In the genomic region with DNA sequence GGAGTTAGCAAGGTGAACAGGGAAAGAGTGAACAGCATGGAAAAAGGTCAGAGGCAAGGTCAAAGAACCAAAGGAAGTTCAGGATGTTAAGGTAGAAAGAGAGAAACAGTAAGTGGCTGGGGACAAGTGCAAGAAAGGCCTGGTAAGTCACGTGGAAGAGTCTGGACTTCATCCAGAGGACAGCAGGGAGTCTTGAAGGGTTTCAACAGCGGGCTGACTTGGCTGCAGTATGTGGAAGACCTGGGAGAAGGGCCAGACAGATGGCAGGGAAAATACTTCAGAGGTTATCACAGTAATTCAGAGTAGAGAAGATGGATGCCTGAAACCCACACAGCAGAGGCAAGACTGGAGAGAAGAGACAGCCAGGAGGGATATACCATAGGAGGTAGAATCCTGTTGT, we compare ENCODE assay signal across 2 cellular contexts.
TF ChIP-seq lines count a peak whose summit lies in the region.

No MANE protein-coding gene starts in this region.

TF ChIP-seq in SK-N-SH treated with all-trans-retinoic acid at 6 μM for 48 hours, 23 proteins besides CTCF, POLR2A, EP300 and RAD21 (continued from another document):
- TF ChIP-seq, protein P1, sequence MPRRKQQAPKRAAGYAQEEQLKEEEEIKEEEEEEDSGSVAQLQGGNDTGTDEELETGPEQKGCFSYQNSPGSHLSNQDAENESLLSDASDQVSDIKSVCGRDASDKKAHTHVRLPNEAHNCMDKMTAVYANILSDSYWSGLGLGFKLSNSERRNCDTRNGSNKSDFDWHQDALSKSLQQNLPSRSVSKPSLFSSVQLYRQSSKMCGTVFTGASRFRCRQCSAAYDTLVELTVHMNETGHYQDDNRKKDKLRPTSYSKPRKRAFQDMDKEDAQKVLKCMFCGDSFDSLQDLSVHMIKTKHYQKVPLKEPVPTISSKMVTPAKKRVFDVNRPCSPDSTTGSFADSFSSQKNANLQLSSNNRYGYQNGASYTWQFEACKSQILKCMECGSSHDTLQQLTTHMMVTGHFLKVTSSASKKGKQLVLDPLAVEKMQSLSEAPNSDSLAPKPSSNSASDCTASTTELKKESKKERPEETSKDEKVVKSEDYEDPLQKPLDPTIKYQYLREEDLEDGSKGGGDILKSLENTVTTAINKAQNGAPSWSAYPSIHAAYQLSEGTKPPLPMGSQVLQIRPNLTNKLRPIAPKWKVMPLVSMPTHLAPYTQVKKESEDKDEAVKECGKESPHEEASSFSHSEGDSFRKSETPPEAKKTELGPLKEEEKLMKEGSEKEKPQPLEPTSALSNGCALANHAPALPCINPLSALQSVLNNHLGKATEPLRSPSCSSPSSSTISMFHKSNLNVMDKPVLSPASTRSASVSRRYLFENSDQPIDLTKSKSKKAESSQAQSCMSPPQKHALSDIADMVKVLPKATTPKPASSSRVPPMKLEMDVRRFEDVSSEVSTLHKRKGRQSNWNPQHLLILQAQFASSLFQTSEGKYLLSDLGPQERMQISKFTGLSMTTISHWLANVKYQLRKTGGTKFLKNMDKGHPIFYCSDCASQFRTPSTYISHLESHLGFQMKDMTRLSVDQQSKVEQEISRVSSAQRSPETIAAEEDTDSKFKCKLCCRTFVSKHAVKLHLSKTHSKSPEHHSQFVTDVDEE (CRISPR knock-in tag; IDR thresholded peaks at IDR 0.05), result no peak
- TF ChIP-seq, protein P2, sequence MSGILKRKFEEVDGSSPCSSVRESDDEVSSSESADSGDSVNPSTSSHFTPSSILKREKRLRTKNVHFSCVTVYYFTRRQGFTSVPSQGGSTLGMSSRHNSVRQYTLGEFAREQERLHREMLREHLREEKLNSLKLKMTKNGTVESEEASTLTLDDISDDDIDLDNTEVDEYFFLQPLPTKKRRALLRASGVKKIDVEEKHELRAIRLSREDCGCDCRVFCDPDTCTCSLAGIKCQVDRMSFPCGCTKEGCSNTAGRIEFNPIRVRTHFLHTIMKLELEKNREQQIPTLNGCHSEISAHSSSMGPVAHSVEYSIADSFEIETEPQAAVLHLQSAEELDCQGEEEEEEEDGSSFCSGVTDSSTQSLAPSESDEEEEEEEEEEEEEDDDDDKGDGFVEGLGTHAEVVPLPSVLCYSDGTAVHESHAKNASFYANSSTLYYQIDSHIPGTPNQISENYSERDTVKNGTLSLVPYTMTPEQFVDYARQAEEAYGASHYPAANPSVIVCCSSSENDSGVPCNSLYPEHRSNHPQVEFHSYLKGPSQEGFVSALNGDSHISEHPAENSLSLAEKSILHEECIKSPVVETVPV (CRISPR knock-in tag; IDR thresholded peaks at IDR 0.05), result no peak
- no peak for TF ChIP-seq ESRRG (CRISPR knock-in tag; IDR thresholded peaks at IDR 0.05)
- TF ChIP-seq ZNF565 (CRISPR knock-in tag; conservative IDR thresholded peaks at IDR 0.05; ENCODE audit: low read depth), result no peak
- TF ChIP-seq, protein P3, sequence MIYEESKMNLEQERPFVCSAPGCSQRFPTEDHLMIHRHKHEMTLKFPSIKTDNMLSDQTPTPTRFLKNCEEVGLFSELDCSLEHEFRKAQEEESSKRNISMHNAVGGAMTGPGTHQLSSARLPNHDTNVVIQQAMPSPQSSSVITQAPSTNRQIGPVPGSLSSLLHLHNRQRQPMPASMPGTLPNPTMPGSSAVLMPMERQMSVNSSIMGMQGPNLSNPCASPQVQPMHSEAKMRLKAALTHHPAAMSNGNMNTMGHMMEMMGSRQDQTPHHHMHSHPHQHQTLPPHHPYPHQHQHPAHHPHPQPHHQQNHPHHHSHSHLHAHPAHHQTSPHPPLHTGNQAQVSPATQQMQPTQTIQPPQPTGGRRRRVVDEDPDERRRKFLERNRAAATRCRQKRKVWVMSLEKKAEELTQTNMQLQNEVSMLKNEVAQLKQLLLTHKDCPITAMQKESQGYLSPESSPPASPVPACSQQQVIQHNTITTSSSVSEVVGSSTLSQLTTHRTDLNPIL (CRISPR knock-in tag; IDR thresholded peaks at IDR 0.05; ENCODE audit: low read depth), result no peak
- no peak for TF ChIP-seq PPARA (CRISPR knock-in tag; IDR thresholded peaks at IDR 0.05; ENCODE audit: borderline replicate concordance)

TF ChIP-seq in SK-N-SH, 30 proteins besides CTCF, POLR2A, EP300 and RAD21 (continued from another document):
- TF ChIP-seq, protein P4, sequence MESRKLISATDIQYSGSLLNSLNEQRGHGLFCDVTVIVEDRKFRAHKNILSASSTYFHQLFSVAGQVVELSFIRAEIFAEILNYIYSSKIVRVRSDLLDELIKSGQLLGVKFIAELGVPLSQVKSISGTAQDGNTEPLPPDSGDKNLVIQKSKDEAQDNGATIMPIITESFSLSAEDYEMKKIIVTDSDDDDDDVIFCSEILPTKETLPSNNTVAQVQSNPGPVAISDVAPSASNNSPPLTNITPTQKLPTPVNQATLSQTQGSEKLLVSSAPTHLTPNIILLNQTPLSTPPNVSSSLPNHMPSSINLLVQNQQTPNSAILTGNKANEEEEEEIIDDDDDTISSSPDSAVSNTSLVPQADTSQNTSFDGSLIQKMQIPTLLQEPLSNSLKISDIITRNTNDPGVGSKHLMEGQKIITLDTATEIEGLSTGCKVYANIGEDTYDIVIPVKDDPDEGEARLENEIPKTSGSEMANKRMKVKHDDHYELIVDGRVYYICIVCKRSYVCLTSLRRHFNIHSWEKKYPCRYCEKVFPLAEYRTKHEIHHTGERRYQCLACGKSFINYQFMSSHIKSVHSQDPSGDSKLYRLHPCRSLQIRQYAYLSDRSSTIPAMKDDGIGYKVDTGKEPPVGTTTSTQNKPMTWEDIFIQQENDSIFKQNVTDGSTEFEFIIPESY (IDR thresholded peaks at IDR 0.05; ENCODE audit: borderline replicate concordance, low read depth), result no peak
- no peak for TF ChIP-seq ELF1 (IDR thresholded peaks at IDR 0.05)
- no peak for TF ChIP-seq EZH2phosphoT487 (IDR thresholded peaks at IDR 0.05; ENCODE audit: borderline replicate concordance, low read depth)
- no peak for TF ChIP-seq GATA2 (CRISPR knock-in tag; IDR thresholded peaks at IDR 0.05)
- TF ChIP-seq, protein P5, sequence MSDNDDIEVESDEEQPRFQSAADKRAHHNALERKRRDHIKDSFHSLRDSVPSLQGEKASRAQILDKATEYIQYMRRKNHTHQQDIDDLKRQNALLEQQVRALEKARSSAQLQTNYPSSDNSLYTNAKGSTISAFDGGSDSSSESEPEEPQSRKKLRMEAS (IDR thresholded peaks at IDR 0.05; ENCODE audit: low read depth), result no peak
